ENCODE assay signal across 15 cellular contexts in the genomic region with DNA sequence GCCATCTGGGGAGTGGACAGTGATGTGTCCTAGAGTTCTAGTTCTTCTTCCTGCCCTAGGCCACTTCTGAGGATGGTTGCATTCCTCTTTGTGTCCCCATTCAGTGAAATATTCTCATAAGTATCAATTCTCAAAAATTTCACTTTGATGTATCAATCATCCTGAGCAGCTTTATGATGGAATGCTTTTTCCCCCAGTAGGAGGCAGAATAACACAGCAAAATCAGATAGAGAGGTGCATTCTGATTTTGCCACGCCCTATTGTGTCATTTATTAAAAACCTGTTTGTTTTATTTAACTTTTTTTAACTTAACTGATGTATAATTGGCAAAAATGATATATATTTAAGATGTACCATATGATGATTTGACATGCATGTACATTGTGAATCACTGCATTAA.
DNase-seq lines count a peak whose midpoint lies in the region; ATAC-seq and TF ChIP-seq lines count a peak whose summit lies in the region.
"Had no signal": no experiment of that assay in that cellular context is flagged by ENCODE, and none has a peak within 500 bp of the region (broad histone marks: within the 10 kb centered on the region; RNA-seq: fewer than 3 reads in every experiment).

No MANE protein-coding gene starts in this region.

- H3K9me3 ChIP-seq in DOHH2 (ENCODE audit: control insufficient read depth, insufficient read depth, low read length) = no peaks in the 10 kb centered on the region
- no peaks in the 10 kb centered on the region for H3K9me3 ChIP-seq in right lobe of liver
- H3K9me3 ChIP-seq: BE2C, uterus had no signal

- H3K36me3 ChIP-seq in DOHH2 (ENCODE audit: control insufficient read depth, low read length) (no peaks in the 10 kb centered on the region), right lobe of liver (no peaks in the 10 kb centered on the region)
- H3K36me3 ChIP-seq: BE2C, uterus had no signal

- no peaks in the 10 kb centered on the region for H3K27me3 ChIP-seq in DOHH2 (ENCODE audit: control insufficient read depth, low read length)
- H3K27me3 ChIP-seq in right lobe of liver = no peaks in the 10 kb centered on the region
- H3K27me3 ChIP-seq: BE2C, uterus had no signal

- intact Hi-C loops in right lobe of liver (cut with DNase I) = no loop called here

- TF ChIP-seq POLR2A in NB4 (IDR thresholded peaks at IDR 0.05; ENCODE audit: extremely low read depth, insufficient read length) (no peak), right lobe of liver (IDR thresholded peaks at IDR 0.05) (no peak)

- WGBS in right lobe of liver (ENCODE audit: insufficient coverage, low coverage, low lambda C conversion rate, missing lambda C conversion rate) = 9% methylated on average over 1 of the region's 1 CpG

- ATAC-seq in right lobe of liver (no peak), HG03045 (IDR thresholded peaks at IDR 0.05; ENCODE audit: unreplicated experiment) (no peak)
- ATAC-seq: Panc1; stimulated activated memory B cell treated with anti-CD40 and anti-IgM and Interleukin-4, amounts not matched to agents 10 μg/mL and 1 μg/mL and 100 μg/mL, for 72 hours had no signal

- no peak overlapping the region for H3K4me3 ChIP-seq in DOHH2 (ENCODE audit: low read length)
- no peak overlapping the region for H3K4me3 ChIP-seq in NB4 (ENCODE audit: low read depth, low read length)
- no peak overlapping the region for H3K4me3 ChIP-seq in right lobe of liver
- H3K4me3 ChIP-seq: uterus had no signal

- H3K4me1 ChIP-seq in DOHH2 (ENCODE audit: control insufficient read depth, low read length) (no peaks in the 10 kb centered on the region), right lobe of liver (no peaks in the 10 kb centered on the region)
- H3K4me1 ChIP-seq: BE2C, uterus had no signal

- no peaks in the 10 kb centered on the region for H3K9me2 ChIP-seq in DOHH2 (replicated peaks; ENCODE audit: control insufficient read depth, low read length)

- no peaks in the 10 kb centered on the region for H3K79me2 ChIP-seq in DOHH2 (ENCODE audit: control insufficient read depth, low read length)

- H4K20me1 ChIP-seq in DOHH2 (ENCODE audit: control insufficient read depth, insufficient read depth, low read depth, low read length) = no peaks in the 10 kb centered on the region

- TF ChIP-seq CTCF in DOHH2 (IDR thresholded peaks at IDR 0.05; ENCODE audit: low read depth, low read length, poor library complexity, severe bottlenecking) (peak; percentile 77), GM20000 (IDR thresholded peaks at IDR 0.05; ENCODE audit: extremely low read depth, missing control alignments) (peak; percentile 8), NB4 (IDR thresholded peaks at IDR 0.05; ENCODE audit: low read depth, low read length) (peak; percentile 21), right lobe of liver (IDR thresholded peaks at IDR 0.05) (peak in 3 of 4 donors; percentile 11 to 17 (median 12))

- H3F3A ChIP-seq in DOHH2 (ENCODE audit: control insufficient read depth, insufficient read depth) = no peaks in the 10 kb centered on the region

- H3K27ac ChIP-seq in DOHH2 (ENCODE audit: low read depth, low read length) = no peak overlapping the region
- H3K27ac ChIP-seq in right lobe of liver = no peak overlapping the region
- H3K27ac ChIP-seq: uterus had no signal

- no peak for DNase-seq in GM20000 (ENCODE audit: low spot score)
- peak; percentile 10 for DNase-seq in NB4 (ENCODE audit: low read depth)
- DNase-seq in right lobe of liver = no peak
- no peak for DNase-seq in globus pallidus (ENCODE audit: low spot score)
- no peak for DNase-seq in middle frontal gyrus (ENCODE audit: extremely low spot score, low spot score)
- DNase-seq in NCI-H1436 (lab: John Stamatoyannopoulos, UW) = no peak
- DNase-seq: activated effector memory CD4-positive, alpha-beta T cell treated with Interleukin-2 at 50 U/mL for 16 hours; BE2C; NCI-H1417 treated with DMSO at 0.1 percent for 48 hours; NCI-H2227 treated with DMSO at 0.1 percent for 48 hours; uterus had no signal

- no peak overlapping the region for H3K4me2 ChIP-seq in DOHH2 (ENCODE audit: low read length)

Comparison
In these comparisons a context has a peak if more than half of its experiments do, and no peak if none do; other contexts are left out.
1. CTCF ChIP-seq: peak in every context shown above with its lines; median percentile 77 in DOHH2; 21 in NB4; 12 in right lobe of liver; 8 in GM20000.